In the genomic region with DNA sequence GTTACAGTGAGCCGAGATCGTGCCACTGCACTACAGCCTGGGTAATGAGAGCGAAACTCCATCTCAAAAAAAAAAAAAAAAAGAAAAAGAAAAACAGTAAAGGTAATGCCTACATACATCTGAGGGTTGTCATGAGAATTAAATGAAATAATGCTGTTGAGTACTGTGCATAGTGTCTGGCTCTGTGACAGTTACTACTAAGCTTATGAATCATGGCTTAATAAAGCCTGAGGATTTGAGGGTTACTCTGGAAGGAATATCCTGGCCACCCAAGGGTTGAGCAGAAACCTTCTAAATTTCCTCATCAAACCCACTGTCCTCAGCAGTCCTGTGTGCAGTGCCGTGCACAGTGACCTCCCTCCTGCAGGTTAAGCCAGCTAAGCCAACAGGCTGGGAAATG, we compare ENCODE assay signal across 21 cellular contexts. TPM values are rescaled to one million over a fixed set of nuclear protein-coding genes. Genes with fewer than 3 reads are reported as not detected.
DNase-seq lines count a peak whose midpoint lies in the region; ATAC-seq, FAIRE-seq and TF ChIP-seq lines count a peak whose summit lies in the region.
"Had no signal": no experiment of that assay in that cellular context is flagged by ENCODE, and none has a peak within 500 bp of the region (broad histone marks: within the 10 kb centered on the region; RNA-seq: fewer than 3 reads in every experiment).

No MANE protein-coding gene starts in this region.

- H3K4me1 ChIP-seq in astrocyte (ENCODE audit: insufficient read depth, low read length) (no peaks in the 10 kb centered on the region), left ventricle myocardium inferior (no peaks in the 10 kb centered on the region)
- H3K4me1 ChIP-seq: HAP-1, SJCRH30 had no signal

- TF ChIP-seq CTCF in HFFc6 (IDR thresholded peaks at IDR 0.05) (no peak), astrocyte (IDR thresholded peaks at IDR 0.05; ENCODE audit: insufficient read depth, low read depth, low read length) (no peak), left ventricle myocardium inferior (IDR thresholded peaks at IDR 0.05; ENCODE audit: borderline replicate concordance) (no peak)

- intact Hi-C loops in left ventricle myocardium inferior (cut with micrococcal nuclease): no loop called here

- H3K9me3 Mint-ChIP-seq in HFFc6 (no peaks in the 10 kb centered on the region), astrocyte (ENCODE audit: unreplicated experiment) (no peaks in the 10 kb centered on the region)
- H3K9me3 Mint-ChIP-seq: CD4-positive, CD25-positive, alpha-beta regulatory T cell had no signal

- H3K27me3 Mint-ChIP-seq in HFFc6 (ENCODE audit: insufficient read depth) (peaks cover 14% of the 10 kb centered on the region), astrocyte (ENCODE audit: low read depth, unreplicated experiment) (peaks cover 15% of the 10 kb centered on the region)

- H3K9me3 ChIP-seq in astrocyte (ENCODE audit: insufficient read depth, low read depth, low read length): no peaks in the 10 kb centered on the region
- H3K9me3 ChIP-seq in left ventricle myocardium inferior (replicated peaks): no peaks in the 10 kb centered on the region
- H3K9me3 ChIP-seq: HAP-1, SJCRH30 had no signal

- H3K4me3 ChIP-seq in astrocyte (ENCODE audit: insufficient read depth, low read depth, low read length): no peak overlapping the region
- no peak overlapping the region for H3K4me3 ChIP-seq in left ventricle myocardium inferior
- H3K4me3 ChIP-seq: GM12878, GM23338, HAP-1, SJCRH30 had no signal

- H3K27me3 ChIP-seq in astrocyte (ENCODE audit: insufficient read depth, low read length): no peaks in the 10 kb centered on the region
- peaks cover 6% of the 10 kb centered on the region for H3K27me3 ChIP-seq in left ventricle myocardium inferior (ENCODE audit: low read depth)
- H3K27me3 ChIP-seq: SJCRH30 had no signal

- H3K27ac Mint-ChIP-seq in HFFc6 (no peak overlapping the region), astrocyte (ENCODE audit: unreplicated experiment) (no peak overlapping the region)
- H3K27ac Mint-ChIP-seq: CD4-positive, CD25-positive, alpha-beta regulatory T cell; GM23338 had no signal

- H3K4me3 Mint-ChIP-seq in HFFc6 (no peak overlapping the region), astrocyte (ENCODE audit: unreplicated experiment) (no peak overlapping the region)
- H3K4me3 Mint-ChIP-seq: CD4-positive, CD25-positive, alpha-beta regulatory T cell; GM23338 had no signal

- no peaks in the 10 kb centered on the region for H3K79me2 ChIP-seq in astrocyte (ENCODE audit: insufficient read depth, low read length)

- H3K36me3 Mint-ChIP-seq in HFFc6 (ENCODE audit: low read depth) (no peaks in the 10 kb centered on the region), astrocyte (ENCODE audit: low read depth, unreplicated experiment) (no peaks in the 10 kb centered on the region)
- H3K36me3 Mint-ChIP-seq: CD4-positive, CD25-positive, alpha-beta regulatory T cell had no signal

- H3K4me1 Mint-ChIP-seq in HFFc6 (ENCODE audit: low read depth) (no peaks in the 10 kb centered on the region), astrocyte (ENCODE audit: low read depth, unreplicated experiment) (peaks cover 6% of the 10 kb centered on the region)
- H3K4me1 Mint-ChIP-seq: CD4-positive, CD25-positive, alpha-beta regulatory T cell had no signal

- no peak overlapping the region for H3K9ac ChIP-seq in astrocyte (ENCODE audit: low read length)
- H3K9ac ChIP-seq: KMS-11 had no signal

- ATAC-seq in HG02840 (IDR thresholded peaks at IDR 0.05; ENCODE audit: low FRiP score, unreplicated experiment) (no peak), GM19351 (IDR thresholded peaks at IDR 0.05; ENCODE audit: unreplicated experiment) (no peak)
- ATAC-seq: GM12878, GM23338 had no signal

- FAIRE-seq in astrocyte (lab: Jason Lieb, UNC): peak; percentile 5
- FAIRE-seq: GM12878, HTR-8/SVneo, RCC 7860 had no signal

- H3K27ac ChIP-seq in astrocyte (ENCODE audit: low read depth, low read length) (no peak overlapping the region), left ventricle myocardium inferior (replicated peaks) (no peak overlapping the region)
- H3K27ac ChIP-seq: KMS-11, SJCRH30 had no signal

- H3K4me2 ChIP-seq in astrocyte (ENCODE audit: low read length): no peak overlapping the region
- H3K4me2 ChIP-seq: GM23338, KMS-11 had no signal

- DNase-seq in HFFc6: peak; percentile 14
- peak; percentile 8 for DNase-seq in astrocyte (ENCODE audit: low read depth)
- peak; percentile 47 for DNase-seq in iris pigment epithelial cell (ENCODE audit: low read depth)
- DNase-seq in activated CD8-positive, alpha-beta memory T cell treated with anti-CD3 and anti-CD28 coated beads for 24 hours: no peak
- DNase-seq in left ventricle myocardium inferior: no peak
- DNase-seq: CD4-positive, CD25-positive, alpha-beta regulatory T cell; DMS79; NCI-H1105; NCI-H2081 treated with DMSO at 0.1 percent for 48 hours; NCI-H2171 treated with DMSO at 0.1 percent for 48 hours; NCI-H524 treated with DMSO at 0.1 percent for 48 hours; NCI-H82; SJCRH30 had no signal

- H2AFZ ChIP-seq in astrocyte (ENCODE audit: low read depth, low read length): no peak overlapping the region

- H3K36me3 ChIP-seq in astrocyte (ENCODE audit: insufficient read depth, low read length): no peaks in the 10 kb centered on the region
- H3K36me3 ChIP-seq in left ventricle myocardium inferior: no peaks in the 10 kb centered on the region
- H3K36me3 ChIP-seq: HAP-1, SJCRH30 had no signal

- H4K20me1 ChIP-seq in astrocyte (ENCODE audit: insufficient read depth, low read length): no peaks in the 10 kb centered on the region

RNA-seq across cellular contexts. Expression of a gene that starts 26.8 kb away (rescaled TPM):
- 10 to 100 TPM; 30.4 to 36.2 (median 34.5) TPM for total RNA-seq in HFFc6 (2021; fragmentation: NEBNext Ultra II Directional; extraction: Animal tissue kit (Norgen Biotek cat#: 25700))
- 27.6 and 31.5 TPM in 2 replicates for total RNA-seq in astrocyte
- 20.4 TPM for total RNA-seq in left ventricle myocardium inferior

RNA-seq across cellular contexts. Expression of a gene that starts 38.4 kb away (rescaled TPM):
- under 1 TPM in 3 of 6 experiments, not detected in 3; 0.05 to 0.19 (median 0.11) TPM for total RNA-seq in HFFc6 (2021; fragmentation: NEBNext Ultra II Directional; extraction: Animal tissue kit (Norgen Biotek cat#: 25700))
- total RNA-seq in astrocyte: 1.2 and 2.2 TPM in 2 replicates
- 0.22 TPM for total RNA-seq in left ventricle myocardium inferior
- total RNA-seq: CD4-positive, CD25-positive, alpha-beta regulatory T cell had no signal

Comparison
In these comparisons a context has a peak if more than half of its experiments do, and no peak if none do; other contexts are left out.
1. DNase-seq: peak in HFFc6 (single experiment), astrocyte (single experiment) and iris pigment epithelial cell (single experiment); none in activated CD8-positive, alpha-beta memory T cell treated with anti-CD3 and anti-CD28 coated beads for 24 hours (single experiment) and left ventricle myocardium inferior (single experiment).